Comparison of ENCODE assay signal across 15 cellular contexts in genomic region chr6:143396497-143397228, GRCh38. TPM values are rescaled to one million over a fixed set of nuclear protein-coding genes. Genes with fewer than 3 reads are reported as not detected.
DNase-seq lines count a peak whose midpoint lies in the region; ATAC-seq and TF ChIP-seq lines count a peak whose summit lies in the region.
"Had no signal": no experiment of that assay in that cellular context is flagged by ENCODE, and none has a peak within 500 bp of the region (broad histone marks: within the 10 kb centered on the region; RNA-seq: fewer than 3 reads in every experiment).

No MANE protein-coding gene starts in this region.

- in situ Hi-C loops in KBM-7 (cut with MboI; ENCODE audit: low pct_unique_long_range_greater_than_20kb, low sequenced_read_pairs) = no loop called here

- H3K36me3 ChIP-seq in colonic mucosa (no peaks in the 10 kb centered on the region), upper lobe of right lung (no peaks in the 10 kb centered on the region)
- H3K36me3 ChIP-seq in naive thymus-derived CD4-positive, alpha-beta T cell (ENCODE audit: control insufficient read depth in 2 of 3, insufficient read depth in 3 of 3, low read length in 3 of 3) = no peaks in the 10 kb centered on the region

- peaks cover 19% of the 10 kb centered on the region for H3K4me1 Mint-ChIP-seq in activated naive CD4-positive, alpha-beta T cell treated with anti-CD3 and anti-CD28 coated beads, Interleukin-2, amount 10 ng/mL, durations not matched to agents 7 days and 5 days
- H3K4me1 Mint-ChIP-seq in naive thymus-derived CD4-positive, alpha-beta T cell = peaks cover 10 to 29% (median 21%) of the 10 kb centered on the region in 7 donors

- H3K4me3 ChIP-seq in colonic mucosa (no peak overlapping the region), upper lobe of right lung (no peak overlapping the region)
- H3K4me3 ChIP-seq in naive thymus-derived CD4-positive, alpha-beta T cell (ENCODE audit: low read length) = peak overlapping the region; percentile 10

- H3K9me3 ChIP-seq in colonic mucosa (no peaks in the 10 kb centered on the region), upper lobe of right lung (no peaks in the 10 kb centered on the region)
- no peaks in the 10 kb centered on the region for H3K9me3 ChIP-seq in naive thymus-derived CD4-positive, alpha-beta T cell (ENCODE audit: control insufficient read depth in 2 of 3, low read length in 3 of 3)

- H3K27ac Mint-ChIP-seq in activated naive CD4-positive, alpha-beta T cell treated with anti-CD3 and anti-CD28 coated beads, Interleukin-2, amount 10 ng/mL, durations not matched to agents 7 days and 5 days = no peak overlapping the region
- H3K27ac Mint-ChIP-seq in naive thymus-derived CD4-positive, alpha-beta T cell = no peak overlapping the region
- H3K27ac Mint-ChIP-seq: activated naive CD4-positive, alpha-beta T cell treated with anti-CD3 and anti-CD28 coated beads, Interleukin-2, amount 50 U/mL, for 72 hours had no signal

- H3K27me3 ChIP-seq in colonic mucosa = no peaks in the 10 kb centered on the region
- no peaks in the 10 kb centered on the region for H3K27me3 ChIP-seq in naive thymus-derived CD4-positive, alpha-beta T cell (ENCODE audit: control insufficient read depth in 2 of 2, insufficient read depth in 2 of 2, low read length in 2 of 2)
- H3K27me3 ChIP-seq in upper lobe of right lung = no peaks in the 10 kb centered on the region

- intact Hi-C loops in colonic mucosa (cut with DNase I) (no loop called here), upper lobe of right lung (cut with DNase I) (no loop called here)
- intact Hi-C loops in naive thymus-derived CD4-positive, alpha-beta T cell (cut with micrococcal nuclease) = no loop called here

- TF ChIP-seq CTCF in colonic mucosa (IDR thresholded peaks at IDR 0.05) (no peak), upper lobe of right lung (IDR thresholded peaks at IDR 0.05) (no peak)

- H3K4me1 ChIP-seq in colonic mucosa (no peaks in the 10 kb centered on the region), upper lobe of right lung (peaks cover 8% of the 10 kb centered on the region)
- H3K4me1 ChIP-seq in naive thymus-derived CD4-positive, alpha-beta T cell (ENCODE audit: control insufficient read depth in 2 of 2, insufficient read depth in 2 of 2, low read length in 2 of 2) = peaks cover 6 to 42% of the 10 kb centered on the region in 2 donors

- H3K9ac ChIP-seq in colonic mucosa (ENCODE audit: low read depth in 2 of 2, low read length in 2 of 2) = peak overlapping the region in 1 of 2 donors; percentile 6

- peak; percentile 4 for DNase-seq in activated naive CD4-positive, alpha-beta T cell treated with Interleukin-2 at 50 U/mL for 16 hours
- no peak for DNase-seq in activated naive CD4-positive, alpha-beta T cell treated with anti-CD3 and anti-CD28 coated beads, Interleukin-2, amount 10 ng/mL, durations not matched to agents 7 days and 5 days
- DNase-seq in colonic mucosa (peak; percentile 22), upper lobe of right lung (no peak), KBM-7 (no peak)
- DNase-seq in naive thymus-derived CD4-positive, alpha-beta T cell = no peak
- no peak for DNase-seq in activated effector memory CD4-positive, alpha-beta T cell treated with anti-CD3 and anti-CD28 coated beads, Interleukin-2, amount 50 U/mL, for 16 hours
- DNase-seq: DMS79; GOT3; NCI-H446; RPMI8226; stimulated activated CD4-positive, alpha-beta T cell treated with anti-CD3 and anti-CD28 coated beads, Interleukin-12 subunit alpha, Interleukin-12 subunit beta, amount 100 ng/mL, for 4 hours had no signal

- H3K9me3 Mint-ChIP-seq in activated naive CD4-positive, alpha-beta T cell treated with anti-CD3 and anti-CD28 coated beads, Interleukin-2, amount 10 ng/mL, durations not matched to agents 7 days and 5 days = no peaks in the 10 kb centered on the region
- no peaks in the 10 kb centered on the region for H3K9me3 Mint-ChIP-seq in naive thymus-derived CD4-positive, alpha-beta T cell
- H3K9me3 Mint-ChIP-seq: activated naive CD4-positive, alpha-beta T cell treated with anti-CD3 and anti-CD28 coated beads, Interleukin-2, amount 50 U/mL, for 72 hours; neural crest cell had no signal

- H3K36me3 Mint-ChIP-seq in activated naive CD4-positive, alpha-beta T cell treated with anti-CD3 and anti-CD28 coated beads, Interleukin-2, amount 10 ng/mL, durations not matched to agents 7 days and 5 days = no peaks in the 10 kb centered on the region
- H3K36me3 Mint-ChIP-seq in naive thymus-derived CD4-positive, alpha-beta T cell = no peaks in the 10 kb centered on the region
- H3K36me3 Mint-ChIP-seq: activated naive CD4-positive, alpha-beta T cell treated with anti-CD3 and anti-CD28 coated beads, Interleukin-2, amount 50 U/mL, for 72 hours had no signal

- ATAC-seq in naive thymus-derived CD4-positive, alpha-beta T cell = no peak
- ATAC-seq in upper lobe of right lung (peak; percentile 24), HG03354 (IDR thresholded peaks at IDR 0.05; ENCODE audit: poor library complexity, severe bottlenecking, unreplicated experiment) (no peak)

- CTCF ChIA-PET in activated naive CD4-positive, alpha-beta T cell treated with anti-CD3 and anti-CD28 coated beads, Interleukin-2, amount 10 ng/mL, durations not matched to agents 7 days and 5 days (lab: Charles Lee) = interaction anchor here (0.8 kb wide), 1 partner anchor 806 kb away, joined by 3 read pairs; no protein-coding TSS in a partner anchor
- CTCF ChIA-PET in naive thymus-derived CD4-positive, alpha-beta T cell (lab: Charles Lee) = no interaction called here

- POLR2A ChIA-PET in naive thymus-derived CD4-positive, alpha-beta T cell (lab: Charles Lee) = no interaction called here

- H3K27me3 Mint-ChIP-seq in activated naive CD4-positive, alpha-beta T cell treated with anti-CD3 and anti-CD28 coated beads, Interleukin-2, amount 10 ng/mL, durations not matched to agents 7 days and 5 days = no peaks in the 10 kb centered on the region
- no peaks in the 10 kb centered on the region for H3K27me3 Mint-ChIP-seq in naive thymus-derived CD4-positive, alpha-beta T cell

- H3K27ac ChIP-seq in colonic mucosa (no peak overlapping the region), upper lobe of right lung (peak overlapping the region; percentile 73)
- no peak overlapping the region for H3K27ac ChIP-seq in naive thymus-derived CD4-positive, alpha-beta T cell (ENCODE audit: low read depth, low read length)

- H3K4me3 Mint-ChIP-seq in activated naive CD4-positive, alpha-beta T cell treated with anti-CD3 and anti-CD28 coated beads, Interleukin-2, amount 10 ng/mL, durations not matched to agents 7 days and 5 days = no peak overlapping the region
- H3K4me3 Mint-ChIP-seq in naive thymus-derived CD4-positive, alpha-beta T cell = no peak overlapping the region
- H3K4me3 Mint-ChIP-seq: neural crest cell had no signal

RNA-seq across cellular contexts. Expression of gene ADAT2, which starts 53.8 kb away (rescaled TPM):
- total RNA-seq in colonic mucosa (1 to 10 TPM; 4.6 to 5.7 TPM), upper lobe of right lung (7.1 TPM)
- total RNA-seq in naive thymus-derived CD4-positive, alpha-beta T cell = 10 to 100 TPM; 18.4 to 25.8 (median 20.8) TPM
- polyA plus RNA-seq in naive thymus-derived CD4-positive, alpha-beta T cell = 1 to 10 TPM; 1.2 to 2.7 TPM

RNA-seq across cellular contexts. Expression of gene PEX3, which starts 53.9 kb away (rescaled TPM):
- 10 to 100 TPM in 1 of 2 donors, 1 to 10 TPM in 1; 9.1 to 11.1 TPM for total RNA-seq in colonic mucosa
- total RNA-seq in naive thymus-derived CD4-positive, alpha-beta T cell = 10 to 100 TPM; 10.9 to 28.8 (median 19.1) TPM
- polyA plus RNA-seq in naive thymus-derived CD4-positive, alpha-beta T cell = 10 to 100 TPM; 25.4 to 27.3 TPM
- 18.8 TPM for total RNA-seq in upper lobe of right lung

Comparison
In these comparisons a context has a peak if more than half of its experiments do, and no peak if none do; other contexts are left out.
1. DNase-seq: peak in activated naive CD4-positive, alpha-beta T cell treated with Interleukin-2 at 50 U/mL for 16 hours (single experiment) and colonic mucosa (single experiment); none in activated naive CD4-positive, alpha-beta T cell treated with anti-CD3 and anti-CD28 coated beads, Interleukin-2, amount 10 ng/mL, durations not matched to agents 7 days and 5 days (single experiment), naive thymus-derived CD4-positive, alpha-beta T cell (0 of 9), upper lobe of right lung (single experiment), activated effector memory CD4-positive, alpha-beta T cell treated with anti-CD3 and anti-CD28 coated beads, Interleukin-2, amount 50 U/mL, for 16 hours (single experiment) and KBM-7 (single experiment).